Comparison of ENCODE assay signal across 8 cellular contexts in the genomic region with DNA sequence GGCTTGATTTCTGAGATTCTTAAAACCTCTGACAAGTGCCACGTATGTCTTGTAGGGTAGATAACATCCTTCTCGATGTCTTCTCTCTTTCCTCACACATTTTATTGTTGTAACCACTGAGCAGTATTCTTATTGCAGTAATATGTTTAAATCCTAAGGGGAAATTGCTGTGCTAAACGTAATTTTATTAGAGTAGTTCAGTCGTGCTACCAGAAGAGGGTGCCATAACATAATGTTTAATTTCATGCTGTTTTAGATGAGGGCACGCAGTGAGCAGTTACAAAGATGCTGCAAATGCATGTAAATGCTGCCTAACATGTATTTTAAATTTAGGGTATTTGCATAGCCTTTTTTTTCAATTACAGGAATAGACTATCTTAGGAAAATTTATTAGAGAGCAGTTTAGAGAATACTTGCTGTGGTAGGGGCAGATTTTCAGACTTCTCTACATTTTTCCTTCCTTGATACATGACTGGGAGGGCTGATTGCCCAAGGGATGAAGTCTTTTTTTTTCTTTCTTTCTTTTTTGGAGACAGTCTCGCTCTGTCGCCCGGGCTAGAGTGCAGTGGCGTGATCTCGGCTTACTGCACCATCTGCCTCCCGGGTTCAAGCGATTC. TPM values are rescaled to one million over a fixed set of nuclear protein-coding genes. Genes with fewer than 3 reads are reported as not detected.
DNase-seq lines count a peak whose midpoint lies in the region; ATAC-seq and TF ChIP-seq lines count a peak whose summit lies in the region.

No MANE protein-coding gene starts in this region.

- peak; percentile 17 for TF ChIP-seq CTCF in GM20000 (IDR thresholded peaks at IDR 0.05; ENCODE audit: extremely low read depth, missing control alignments)
- TF ChIP-seq CTCF in astrocyte of the spinal cord (IDR thresholded peaks at IDR 0.05; ENCODE audit: low read depth, low read length), result peak; percentile 46

- no peak overlapping the region for H3K4me3 ChIP-seq in astrocyte of the spinal cord (ENCODE audit: low read depth, low read length)

- in situ Hi-C loops in Caki2 (cut with HindIII; ENCODE audit: low pct_unique_long_range_greater_than_20kb, low sequenced_read_pairs) (no loop called here), astrocyte of the spinal cord (cut with HindIII; ENCODE audit: low sequenced_read_pairs) (no loop called here)

- ATAC-seq in HG03139 (IDR thresholded peaks at IDR 0.05; ENCODE audit: unreplicated experiment), result no peak

- DNase-seq in Caki2 (ENCODE audit: low read depth) (peak; percentile 40), GM20000 (ENCODE audit: low spot score) (peak; percentile 53), NCI-H2227 (lab: John Stamatoyannopoulos, UW; ENCODE audit: unreplicated experiment) (peak; percentile 56), astrocyte of the spinal cord (ENCODE audit: low read depth, low spot score) (peak; percentile 60), iPS-NIHi7 (ENCODE audit: extremely low spot score) (peak; percentile 48), superior temporal gyrus (ENCODE audit: extremely low spot score) (peak; percentile 89), amniotic stem cell (lab: John Stamatoyannopoulos, UW) (no peak)

RNA-seq across cellular contexts. Expression of gene GAN, which starts 51.7 kb away (rescaled TPM):
- total RNA-seq in Caki2 (2014; rRNA removed; shearing (Covaris generic); ENCODE audit: low replicate concordance), result 1.2 and 5.7 TPM in 2 replicates
